Comparison of ENCODE assay signal across 27 cellular contexts in the genomic region with DNA sequence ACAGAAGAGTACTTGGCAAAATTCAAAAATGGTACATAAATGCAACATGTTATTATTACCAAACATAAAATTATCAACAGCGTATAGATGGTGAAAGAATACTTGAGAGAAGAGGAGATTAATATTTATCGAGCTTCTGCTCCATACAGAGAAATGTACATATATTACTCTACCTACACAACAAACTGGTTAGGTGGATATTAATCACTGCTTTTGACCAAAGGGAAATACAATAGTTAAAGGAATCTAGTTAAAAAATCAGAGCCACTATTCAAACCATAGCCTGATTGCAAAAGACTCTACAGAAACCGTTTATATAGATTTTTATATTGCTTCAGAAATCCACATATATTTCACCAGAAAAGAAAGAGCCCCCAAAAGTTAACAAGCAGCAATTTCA.
"Had no signal": no experiment of that assay in that cellular context is flagged by ENCODE, and none has a peak within 500 bp of the region (broad histone marks: within the 10 kb centered on the region; RNA-seq: fewer than 3 reads in every experiment).

No MANE protein-coding gene starts in this region.

- H3K4me2 ChIP-seq: neural progenitor cell had no signal

- ATAC-seq: naive thymus-derived CD4-positive, alpha-beta T cell; natural killer cell; psoas muscle; right cardiac atrium; right lobe of liver; stimulated activated effector memory CD8-positive, alpha-beta T cell treated with anti-CD3 and anti-CD28 coated beads, Interleukin-12 subunit alpha, Interleukin-12 subunit beta, amount 100 ng/mL, for 72 hours; stimulated activated naive B cell treated with anti-CD40 and anti-IgM and Interleukin-4, amounts not matched to agents 10 μg/mL and 1 μg/mL and 100 μg/mL, for 72 hours; stimulated activated naive CD8-positive, alpha-beta T cell treated with anti-CD3 and anti-CD28 coated beads, Interleukin-15, amount 100 ng/mL, for 72 hours; upper lobe of right lung had no signal

- H2AFZ ChIP-seq: neural progenitor cell, parathyroid adenoma had no signal

- H3K79me2 ChIP-seq: parathyroid adenoma had no signal

- H3K27me3 ChIP-seq: neural progenitor cell, ovary, right lobe of liver, sigmoid colon, suprapubic skin, testis, tibial artery, transverse colon, upper lobe of right lung, uterus had no signal

- H3K36me3 ChIP-seq: neural progenitor cell, ovary, right lobe of liver, sigmoid colon, suprapubic skin, tibial artery, transverse colon, upper lobe of right lung, uterus had no signal

- H3K9me3 ChIP-seq: ovary, psoas muscle, right lobe of liver, sigmoid colon, suprapubic skin, testis, tibial artery, transverse colon, upper lobe of right lung, uterus had no signal

- H3K4me3 ChIP-seq: neural progenitor cell, ovary, psoas muscle, right lobe of liver, sigmoid colon, suprapubic skin, testis, tibial artery, transverse colon, upper lobe of right lung, uterus had no signal

- H3K27ac ChIP-seq: neural progenitor cell, ovary, parathyroid adenoma, psoas muscle, right lobe of liver, sigmoid colon, suprapubic skin, testis, tibial artery, transverse colon, upper lobe of right lung, uterus had no signal

- H3K4me1 ChIP-seq: neural progenitor cell, parathyroid adenoma, psoas muscle, right lobe of liver, suprapubic skin, testis, tibial artery, transverse colon, upper lobe of right lung, uterus had no signal

- DNase-seq: naive thymus-derived CD4-positive, alpha-beta T cell; natural killer cell; occipital lobe; ovary; posterior cingulate gyrus; psoas muscle; right cardiac atrium; right lobe of liver; sigmoid colon; small intestine; stimulated activated CD4-positive, alpha-beta T cell treated with anti-CD3 and anti-CD28 coated beads, Interleukin-15, amount 100 ng/mL, for 24 hours; stimulated activated CD4-positive, alpha-beta T cell treated with anti-CD3 and anti-CD28 coated beads, Interleukin-2, amount 100 ng/mL, for 24 hours; stimulated activated CD4-positive, alpha-beta T cell treated with anti-CD3 and anti-CD28 coated beads, Interleukin-2, amount 100 ng/mL, for 48 hours; stimulated activated CD4-positive, alpha-beta T cell treated with anti-CD3 and anti-CD28 coated beads, Interleukin-4, amount 100 ng/mL, for 24 hours; stimulated activated naive B cell treated with anti-CD40 and anti-IgM and Interleukin-4, amounts not matched to agents 10 μg/mL and 1 μg/mL and 100 μg/mL, for 72 hours; stimulated activated naive CD4-positive, alpha-beta T cell treated with Interleukin-2 at 50 U/mL for 16 hours; stimulated activated naive CD8-positive, alpha-beta T cell treated with anti-CD3 and anti-CD28 coated beads, Interleukin-15, amount 100 ng/mL, for 72 hours; substantia nigra; testis; tibial artery; transverse colon; upper lobe of right lung; uterus had no signal

- H3K9ac ChIP-seq: neural progenitor cell, parathyroid adenoma had no signal
